In genomic region chr22:46598737-46599424, GRCh38 we compare ENCODE assay signal across 15 cellular contexts. TPM values are rescaled to one million over a fixed set of nuclear protein-coding genes. Genes with fewer than 3 reads are reported as not detected.
A peak's percentile ranks its signal among the peaks of the same experiment; 100 is the strongest.
DNase-seq lines count a peak whose midpoint lies in the region; ATAC-seq and TF ChIP-seq lines count a peak whose summit lies in the region.
"Had no signal": no experiment of that assay in that cellular context is flagged by ENCODE, and none has a peak within 500 bp of the region (broad histone marks: within the 10 kb centered on the region; RNA-seq: fewer than 3 reads in every experiment).

No MANE protein-coding gene starts in this region.

- peaks cover 0 to 4% (median 0%) of the 10 kb centered on the region in 5 donors for H3K36me3 Mint-ChIP-seq in naive thymus-derived CD4-positive, alpha-beta T cell

- POLR2A ChIA-PET in naive thymus-derived CD4-positive, alpha-beta T cell (lab: Charles Lee): interaction anchor here (1.6 kb wide), 1 partner anchor 15 kb away, joined by 5 read pairs; no protein-coding TSS in a partner anchor

- H3K4me1 ChIP-seq in esophagus (ENCODE audit: control insufficient read depth in 2 of 2, insufficient read depth in 2 of 2, low read length in 1 of 2): peaks cover 4 to 24% of the 10 kb centered on the region in 2 donors
- H3K4me1 ChIP-seq in naive thymus-derived CD4-positive, alpha-beta T cell (ENCODE audit: control insufficient read depth in 2 of 2, insufficient read depth in 2 of 2, low read length in 2 of 2): peaks cover 3 to 4% of the 10 kb centered on the region in 2 donors

- peak overlapping the region; percentile 73 to 91 for H3K27ac ChIP-seq in esophagus (ENCODE audit: low read depth in 2 of 2, low read length in 1 of 2)
- H3K27ac ChIP-seq in naive thymus-derived CD4-positive, alpha-beta T cell (ENCODE audit: low read depth, low read length): no peak overlapping the region

- no peak overlapping the region for H3K4me3 Mint-ChIP-seq in naive thymus-derived CD4-positive, alpha-beta T cell
- H3K4me3 Mint-ChIP-seq: activated CD4-positive, alpha-beta T cell treated with anti-CD3 and anti-CD28 coated beads for 36 hours; neural crest cell had no signal

- H3K36me3 ChIP-seq in esophagus (ENCODE audit: control insufficient read depth in 2 of 2, insufficient read depth in 2 of 2, low read length in 1 of 2): no peaks in the 10 kb centered on the region
- H3K36me3 ChIP-seq in naive thymus-derived CD4-positive, alpha-beta T cell (ENCODE audit: control insufficient read depth in 2 of 3, insufficient read depth in 3 of 3, low read length in 3 of 3): no peaks in the 10 kb centered on the region

- no peak overlapping the region for H3K27ac Mint-ChIP-seq in naive thymus-derived CD4-positive, alpha-beta T cell
- H3K27ac Mint-ChIP-seq: activated CD4-positive, alpha-beta T cell treated with anti-CD3 and anti-CD28 coated beads for 36 hours had no signal

- H3K4me1 Mint-ChIP-seq in naive thymus-derived CD4-positive, alpha-beta T cell: peaks cover 4 to 17% (median 4%) of the 10 kb centered on the region in 7 donors

- peak; percentile 68 for ATAC-seq in naive thymus-derived CD4-positive, alpha-beta T cell
- ATAC-seq in stimulated activated naive CD8-positive, alpha-beta T cell treated with anti-CD3 and anti-CD28 coated beads, Interleukin-15, Interleukin-2, amounts not matched to agents 100 U/mL and 50 U/mL, for 24 hours: no peak
- ATAC-seq: activated CD4-positive, alpha-beta T cell treated with anti-CD3 and anti-CD28 coated beads for 36 hours; left colon had no signal

- no peaks in the 10 kb centered on the region for H3K9me3 ChIP-seq in esophagus (ENCODE audit: control insufficient read depth in 2 of 2, insufficient read depth in 1 of 2, low read depth in 1 of 2, low read length in 1 of 2)
- no peaks in the 10 kb centered on the region for H3K9me3 ChIP-seq in naive thymus-derived CD4-positive, alpha-beta T cell (ENCODE audit: control insufficient read depth in 2 of 3, low read length in 3 of 3)

- intact Hi-C loops in naive thymus-derived CD4-positive, alpha-beta T cell (cut with micrococcal nuclease): no loop called here

- CTCF ChIA-PET in naive thymus-derived CD4-positive, alpha-beta T cell (lab: Charles Lee): interaction anchor here (0.5 to 0.7 kb wide), 3 partner anchors 15 to 1420 kb away, joined by 3 to 4 read pairs (median 3); no protein-coding TSS in a partner anchor

- H3K4me3 ChIP-seq in AG10803 (ENCODE audit: low read length) (no peak overlapping the region), esophagus (ENCODE audit: low read depth in 1 of 2, low read length in 2 of 2) (peak overlapping the region in 1 of 2 donors; percentile 23)
- no peak overlapping the region for H3K4me3 ChIP-seq in naive thymus-derived CD4-positive, alpha-beta T cell (ENCODE audit: low read length)

- no peaks in the 10 kb centered on the region for H3K27me3 Mint-ChIP-seq in naive thymus-derived CD4-positive, alpha-beta T cell
- H3K27me3 Mint-ChIP-seq: activated CD4-positive, alpha-beta T cell treated with anti-CD3 and anti-CD28 coated beads for 36 hours had no signal

- no peak for TF ChIP-seq CTCF in AG10803 (conservative IDR thresholded peaks at IDR 0.05; ENCODE audit: low read length)

- 76 to 79% methylated on average over 18 of the region's 18 CpGs for WGBS in esophagus, 2 donors

- peak; percentile 30 for DNase-seq in AG10803 (ENCODE audit: low read depth)
- DNase-seq in NOMO-1 (lab: John Stamatoyannopoulos, UW; ENCODE audit: unreplicated experiment in 2 of 2): peak; percentile 53 to 75
- DNase-seq in naive thymus-derived CD4-positive, alpha-beta T cell: no peak
- no peak for DNase-seq in stimulated activated naive CD8-positive, alpha-beta T cell treated with anti-CD3 and anti-CD28 coated beads, Interleukin-15, Interleukin-2, amounts not matched to agents 100 U/mL and 50 U/mL, for 24 hours
- no peak for DNase-seq in activated CD4-positive, CD25-positive, alpha-beta regulatory T cell (lab: John Stamatoyannopoulos, UW)
- DNase-seq in stimulated activated CD4-positive, alpha-beta T cell treated with anti-CD3 and anti-CD28 coated beads, Interleukin-15, amount 100 ng/mL, for 24 hours: no peak
- no peak for DNase-seq in ecto neural progenitor cell (ENCODE audit: low spot score)
- DNase-seq: ACHN; activated CD4-positive, alpha-beta T cell treated with anti-CD3 and anti-CD28 coated beads for 36 hours; effector CD4-positive, alpha-beta T cell; glutamatergic neuron; left colon; stimulated activated CD4-positive, alpha-beta T cell treated with anti-CD3 and anti-CD28 coated beads, Interleukin-12 subunit alpha, Interleukin-12 subunit beta, amount 100 ng/mL, for 4 hours had no signal

- no peaks in the 10 kb centered on the region for H3K9me3 Mint-ChIP-seq in naive thymus-derived CD4-positive, alpha-beta T cell
- H3K9me3 Mint-ChIP-seq: neural crest cell had no signal

- no peaks in the 10 kb centered on the region for H3K27me3 ChIP-seq in esophagus (ENCODE audit: control insufficient read depth in 1 of 2, insufficient read depth in 2 of 2, low read length in 2 of 2)
- H3K27me3 ChIP-seq in naive thymus-derived CD4-positive, alpha-beta T cell (ENCODE audit: control insufficient read depth in 2 of 2, insufficient read depth in 2 of 2, low read length in 2 of 2): no peaks in the 10 kb centered on the region

RNA-seq across cellular contexts. Expression of gene GRAMD4, which starts 21.3 kb away (rescaled TPM):
- 10 to 100 TPM; 15.6 to 18.0 TPM for polyA plus RNA-seq in esophagus
- 10 to 100 TPM; 13.9 to 48.5 (median 15.6) TPM for total RNA-seq in naive thymus-derived CD4-positive, alpha-beta T cell
- polyA plus RNA-seq in naive thymus-derived CD4-positive, alpha-beta T cell: 1 to 10 TPM; 2.1 to 2.8 TPM

Comparison
In these comparisons a context has a peak if more than half of its experiments do, and no peak if none do; other contexts are left out.
1. DNase-seq: peak in AG10803 (single experiment) and NOMO-1 (2 of 2); none in naive thymus-derived CD4-positive, alpha-beta T cell (0 of 9), stimulated activated naive CD8-positive, alpha-beta T cell treated with anti-CD3 and anti-CD28 coated beads, Interleukin-15, Interleukin-2, amounts not matched to agents 100 U/mL and 50 U/mL, for 24 hours (single experiment), activated CD4-positive, CD25-positive, alpha-beta regulatory T cell (0 of 4), stimulated activated CD4-positive, alpha-beta T cell treated with anti-CD3 and anti-CD28 coated beads, Interleukin-15, amount 100 ng/mL, for 24 hours (single experiment) and ecto neural progenitor cell (single experiment).
2. RNA of gene GRAMD4, which starts 21.3 kb away (polyA plus RNA-seq): 15.6 to 18.0 TPM in esophagus; 2.1 to 2.8 TPM in naive thymus-derived CD4-positive, alpha-beta T cell; every median in the first group is over 4 times any median in the second.